In the genomic region with DNA sequence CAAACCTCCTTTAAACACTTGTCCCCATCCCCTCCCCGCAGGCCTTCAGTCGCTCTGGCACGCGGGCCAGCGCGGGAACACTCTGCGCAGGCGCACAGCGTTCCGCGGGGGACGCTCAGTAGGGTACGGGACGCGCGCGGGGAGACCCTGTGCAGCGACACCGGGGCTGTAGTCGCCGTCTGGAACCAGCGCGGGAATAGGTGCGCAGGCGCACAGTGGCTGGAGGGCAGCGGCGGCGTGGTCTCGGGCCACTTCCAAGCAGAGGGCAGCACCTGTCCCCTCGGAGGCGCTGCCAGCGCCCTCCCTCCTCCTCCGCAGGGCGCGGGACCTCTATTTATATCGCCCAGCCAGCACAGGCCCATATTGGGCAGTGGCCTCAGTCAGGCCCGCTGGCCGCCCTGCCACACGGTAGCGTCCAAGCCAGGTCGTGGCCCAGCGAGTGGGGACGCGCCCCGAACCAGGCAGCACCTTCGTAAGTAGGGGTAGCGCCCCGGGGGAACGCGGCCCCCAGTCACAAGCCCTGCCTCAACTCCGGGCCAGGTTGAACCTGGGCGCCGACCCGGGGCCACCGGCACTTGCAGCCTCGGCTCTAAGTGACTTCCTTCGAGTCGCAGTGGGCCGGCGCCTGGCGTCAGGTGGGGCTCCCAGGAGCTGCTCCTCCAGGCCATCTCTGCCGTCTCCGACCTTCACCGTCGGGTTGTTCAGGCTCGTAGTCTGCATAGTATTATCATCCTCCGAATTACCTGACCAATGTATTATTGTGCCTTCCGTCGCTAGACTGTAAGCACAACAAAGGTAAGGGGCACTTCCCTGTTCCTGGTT, we compare ENCODE assay signal across 9 cellular contexts. TPM values are rescaled to one million over a fixed set of nuclear protein-coding genes. Genes with fewer than 3 reads are reported as not detected.
DNase-seq lines count a peak whose midpoint lies in the region; ATAC-seq and TF ChIP-seq lines count a peak whose summit lies in the region.
"Had no signal": no experiment of that assay in that cellular context is flagged by ENCODE, and none has a peak within 500 bp of the region (broad histone marks: within the 10 kb centered on the region; RNA-seq: fewer than 3 reads in every experiment).

Gene KBTBD12 (plus strand): TSS at position 118 of the 822 bp plus-strand sequence. CDS start 7,830 bp downstream, outside the sequence.

- no peak within 1 kb of the TSS for H2AK5ac ChIP-seq in H9 (ENCODE audit: insufficient read length, low read length)

- TF ChIP-seq CTCF in H9 (conservative IDR thresholded peaks at IDR 0.05): no peak
- TF ChIP-seq CTCF in brain (conservative IDR thresholded peaks at IDR 0.05): no peak
- TF ChIP-seq CTCF in kidney epithelial cell (IDR thresholded peaks at IDR 0.05; ENCODE audit: insufficient read depth, low read length, poor library complexity, severe bottlenecking): no peak
- TF ChIP-seq CTCF in smooth muscle cell (IDR thresholded peaks at IDR 0.05; ENCODE audit: borderline replicate concordance, insufficient read depth, poor library complexity, severe bottlenecking): no peak

- H2BK12ac ChIP-seq in H9 (ENCODE audit: insufficient read length, low read depth, low read length): no peak within 1 kb of the TSS

- H3K27me3 Mint-ChIP-seq in H9 (ENCODE audit: low read depth) (peaks cover 22% of the 10 kb centered on the region), brain (peaks cover 3% of the 10 kb centered on the region)

- no peak within 1 kb of the TSS for H4K5ac ChIP-seq in H9 (ENCODE audit: insufficient read length, low read depth, low read length)

- H3K4me2 ChIP-seq in H9 (ENCODE audit: insufficient read depth, insufficient read length, low read length) (no peak within 1 kb of the TSS), smooth muscle cell (peak within 1 kb of the TSS; percentile 72)

- H4K91ac ChIP-seq in H9 (ENCODE audit: insufficient read length, low read depth, low read length): no peak within 1 kb of the TSS

- H3K9me3 ChIP-seq in H9 (ENCODE audit: control insufficient read depth, low read depth, low read length) (no peaks in the 10 kb centered on the region), smooth muscle cell (replicated peaks; ENCODE audit: low read depth) (no peaks in the 10 kb centered on the region)

- H3T11ph ChIP-seq in H9 (ENCODE audit: low read length): no peak within 1 kb of the TSS

- H3K79me2 ChIP-seq in H9 (ENCODE audit: insufficient read depth, low read length): no peaks in the 10 kb centered on the region
- no peaks in the 10 kb centered on the region for H3K79me2 ChIP-seq in smooth muscle cell (ENCODE audit: low read depth)

- H3K36me3 Mint-ChIP-seq in H9 (ENCODE audit: insufficient read depth in 1 of 3, low read depth in 3 of 3): no peaks in the 10 kb centered on the region; a peak in 1 of 7 replicates
- no peaks in the 10 kb centered on the region for H3K36me3 Mint-ChIP-seq in brain

- H3K4me1 Mint-ChIP-seq in H9: no peaks in the 10 kb centered on the region
- H3K4me1 Mint-ChIP-seq in brain: peaks cover 39% of the 10 kb centered on the region

- H3K14ac ChIP-seq in H9 (ENCODE audit: insufficient read depth, low read length): no peak within 1 kb of the TSS; the same call in 1 of the 2 replicates

- no peak within 1 kb of the TSS for H3K18ac ChIP-seq in H9 (ENCODE audit: insufficient read length, low read depth, low read length)

- no CpG with 5 or more reads among the region's 69 CpGs for WGBS in H9 (ENCODE audit: extremely low coverage, insufficient read length, low lambda C conversion rate)
- 68% methylated on average over 66 of the region's 69 CpGs for WGBS in smooth muscle cell (ENCODE audit: low lambda C conversion rate)

- no peak within 1 kb of the TSS for H2BK5ac ChIP-seq in H9 (ENCODE audit: insufficient read length, low read length)

- no peak within 1 kb of the TSS for H2BK20ac ChIP-seq in H9 (ENCODE audit: low read depth, low read length, poor library complexity, severe bottlenecking)

- no peaks in the 10 kb centered on the region for H3K23me2 ChIP-seq in H9 (ENCODE audit: insufficient read length, low read depth, low read length, poor library complexity, severe bottlenecking)

- peak within 1 kb of the TSS; percentile 23 for H3K4me3 ChIP-seq in kidney epithelial cell (ENCODE audit: low read depth, low read length)
- H3K4me3 ChIP-seq in smooth muscle cell: peak within 1 kb of the TSS; percentile 21

- no peak within 1 kb of the TSS for H2BK15ac ChIP-seq in H9 (ENCODE audit: low read depth, low read length)

- H3K4me3 Mint-ChIP-seq in H9: no peak within 1 kb of the TSS; a peak in 1 of 5 replicates
- peak within 1 kb of the TSS in 4 of 5 experiments; percentile 30 to 76 (median 54) for H3K4me3 Mint-ChIP-seq in brain

- no peak within 1 kb of the TSS for H2BK120ac ChIP-seq in H9 (ENCODE audit: low read depth, low read length, poor library complexity, severe bottlenecking)

- no peaks in the 10 kb centered on the region; the same call in 1 of the 2 replicates for H3K27me3 ChIP-seq in H9 (ENCODE audit: insufficient read depth, low read length)
- H3K27me3 ChIP-seq in kidney epithelial cell (ENCODE audit: control insufficient read depth, insufficient read depth, low read length): peaks cover 10% of the 10 kb centered on the region
- peaks cover under 1% of the 10 kb centered on the region for H3K27me3 ChIP-seq in smooth muscle cell (ENCODE audit: low read depth)

- no peak within 1 kb of the TSS for H3K23ac ChIP-seq in H9 (ENCODE audit: insufficient read length, low read depth, low read length)

- peak within 1 kb of the TSS in 1 of 3 experiments; percentile 29; a peak in 1 of 7 replicates for H3K27ac Mint-ChIP-seq in H9
- H3K27ac Mint-ChIP-seq in brain: peak within 1 kb of the TSS in 3 of 5 experiments; percentile 42 to 66 (median 59)

- ATAC-seq in esophagus mucosa: no peak

- H3K79me1 ChIP-seq in H9 (ENCODE audit: insufficient read depth, low read depth, low read length, poor library complexity, severe bottlenecking): no peaks in the 10 kb centered on the region

- no peaks in the 10 kb centered on the region for H4K20me1 ChIP-seq in H9 (ENCODE audit: control insufficient read depth, insufficient read depth, insufficient read length)
- H4K20me1 ChIP-seq in smooth muscle cell (ENCODE audit: low read depth): no peaks in the 10 kb centered on the region

- H3K4ac ChIP-seq in H9 (ENCODE audit: low read depth, low read length): no peak within 1 kb of the TSS

- no peaks in the 10 kb centered on the region for H3K4me1 ChIP-seq in H9 (ENCODE audit: insufficient read depth, low read length)
- peaks cover 4% of the 10 kb centered on the region for H3K4me1 ChIP-seq in smooth muscle cell (ENCODE audit: low read depth)

- H4K8ac ChIP-seq in H9 (replicated peaks; ENCODE audit: insufficient read length, low read depth, low read length): no peak within 1 kb of the TSS

- no peak within 1 kb of the TSS for H3K9ac ChIP-seq in H9 (ENCODE audit: extremely low read depth, insufficient read length, low read length)
- no peak within 1 kb of the TSS for H3K9ac ChIP-seq in smooth muscle cell (ENCODE audit: low read depth)

- H3K36me3 ChIP-seq in kidney epithelial cell (ENCODE audit: control insufficient read depth, insufficient read depth, low read length) (no peaks in the 10 kb centered on the region), smooth muscle cell (ENCODE audit: low read depth) (no peaks in the 10 kb centered on the region)

- peaks cover 0 to 4% of the 10 kb centered on the region in 2 experiments; a peak in 2 of 5 replicates for H3K9me3 Mint-ChIP-seq in H9
- peaks cover 0 to 16% (median 6%) of the 10 kb centered on the region in 5 experiments for H3K9me3 Mint-ChIP-seq in brain

- no peak within 1 kb of the TSS for H2AFZ ChIP-seq in H9 (ENCODE audit: low read length)
- peak within 1 kb of the TSS; percentile 66 for H2AFZ ChIP-seq in smooth muscle cell (ENCODE audit: low read depth)

- H3K56ac ChIP-seq in H9 (ENCODE audit: insufficient read length, low read depth, low read length): no peak within 1 kb of the TSS

- no peak within 1 kb of the TSS for H3K27ac ChIP-seq in H9 (ENCODE audit: insufficient read length, low read depth, low read length)
- no peak within 1 kb of the TSS for H3K27ac ChIP-seq in smooth muscle cell (ENCODE audit: low read depth)

- DNase-seq in H9: peak; percentile 75
- DNase-seq in kidney epithelial cell (ENCODE audit: low read depth): no peak
- no peak for DNase-seq in smooth muscle cell (lab: John Stamatoyannopoulos, UW; ENCODE audit: unreplicated experiment)
- no peak for DNase-seq in activated naive CD4-positive, alpha-beta T cell treated with anti-CD3 and anti-CD28 coated beads, Interleukin-2, amount 50 U/mL, for 16 hours
- DNase-seq in NCI-H2107 treated with DMSO at 0.1 percent for 48 hours (lab: John Stamatoyannopoulos, UW; ENCODE audit: unreplicated experiment): no peak
- no peak for DNase-seq in DMS 273 treated with DMSO at 0.1 percent for 48 hours (lab: John Stamatoyannopoulos, UW)
- DNase-seq: OCI-M1 had no signal

- no peaks in the 10 kb centered on the region for H3F3A ChIP-seq in smooth muscle cell (ENCODE audit: low read depth)

RNA-seq across cellular contexts. Expression of gene KBTBD12, which starts in this region (rescaled TPM):
- total RNA-seq in H9 (2021): not detected in 2 replicates
- polyA plus RNA-seq in brain (ENCODE audit: insufficient read depth, low read depth, low replicate concordance): 3.0 TPM
- 0.08 and 0.41 TPM in 2 replicates for total RNA-seq in kidney epithelial cell
- not detected in 2 replicates for total RNA-seq in smooth muscle cell
- not detected in 2 replicates for polyA plus RNA-seq in smooth muscle cell
- not detected for total RNA-seq in esophagus mucosa

Comparison
In these comparisons a context has a peak if more than half of its experiments do, and no peak if none do; other contexts are left out.
1. Peak in DNase-seq in H9; RNA of the gene not detected or under 1 TPM.
2. H3K4me3 Mint-ChIP-seq: peak in brain (4 of 5); none in H9 (0 of 2).